In the genomic region with DNA sequence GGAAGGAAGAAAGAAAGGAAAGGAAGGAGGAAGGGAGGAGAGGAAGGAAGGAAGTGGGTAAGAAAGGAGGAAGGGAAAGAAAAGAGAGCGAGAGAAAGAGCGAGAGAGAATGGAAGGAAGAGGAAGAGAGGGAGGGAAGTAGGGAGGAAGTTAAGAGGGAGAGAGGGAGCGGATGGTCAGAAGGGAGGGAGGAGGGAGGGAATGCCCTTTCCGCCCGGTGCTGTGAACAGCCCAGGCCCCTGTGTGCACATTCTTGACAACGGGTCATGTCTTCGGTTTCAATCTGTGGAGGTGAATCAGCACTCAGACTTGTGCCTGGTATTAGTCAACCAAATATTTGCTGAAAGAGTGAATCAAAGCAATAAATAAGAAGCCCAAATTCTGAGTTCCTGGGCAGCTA, we compare ENCODE assay signal across 11 cellular contexts. TPM values are rescaled to one million over a fixed set of nuclear protein-coding genes. Genes with fewer than 3 reads are reported as not detected.
DNase-seq lines count a peak whose midpoint lies in the region; ATAC-seq lines count a peak whose summit lies in the region.
"Had no signal": no experiment of that assay in that cellular context is flagged by ENCODE, and none has a peak within 500 bp of the region (broad histone marks: within the 10 kb centered on the region; RNA-seq: fewer than 3 reads in every experiment).

No MANE protein-coding gene starts in this region.

- peak overlapping the region; percentile 4 for H3K27ac ChIP-seq in epithelial cell of prostate
- H3K27ac ChIP-seq: neutrophil had no signal

- in situ Hi-C loops in Caki2 (cut with HindIII; ENCODE audit: low pct_unique_long_range_greater_than_20kb, low sequenced_read_pairs): no loop called here

- DNase-seq in Caki2 (ENCODE audit: low read depth) (peak; percentile 8), NCI-H69 (lab: John Stamatoyannopoulos, UW) (peak; percentile 43), epithelial cell of prostate (ENCODE audit: low read depth, low spot score) (peak; percentile 40), non-pigmented ciliary epithelial cell (ENCODE audit: low read depth) (peak; percentile 64), NCI-H524 treated with DMSO at 0.1 percent for 48 hours (lab: John Stamatoyannopoulos, UW) (no peak), SKM-1 (lab: John Stamatoyannopoulos, UW; ENCODE audit: unreplicated experiment) (no peak), cortex of kidney (lab: John Stamatoyannopoulos, UW) (no peak)
- DNase-seq: NCI-H1436 treated with DMSO at 0.1 percent for 48 hours had no signal

- ATAC-seq in GM21360 (IDR thresholded peaks at IDR 0.05; ENCODE audit: unreplicated experiment): no peak

RNA-seq across cellular contexts. Expression of gene PRUNE2, which starts 39.2 kb away (rescaled TPM):
- total RNA-seq in Caki2 (2014; rRNA removed; shearing (Covaris generic); ENCODE audit: low replicate concordance): 6.6 TPM in 1 of 2 replicates, not detected in the other
- total RNA-seq: G401 had no signal

Comparison
In these comparisons a context has a peak if more than half of its experiments do, and no peak if none do; other contexts are left out.
1. DNase-seq: peak in Caki2 (single experiment), NCI-H69 (single experiment), epithelial cell of prostate (single experiment) and non-pigmented ciliary epithelial cell (single experiment); none in NCI-H524 treated with DMSO at 0.1 percent for 48 hours (single experiment), SKM-1 (single experiment) and cortex of kidney (single experiment).